ENCODE assay signal across 27 cellular contexts in the genomic region with DNA sequence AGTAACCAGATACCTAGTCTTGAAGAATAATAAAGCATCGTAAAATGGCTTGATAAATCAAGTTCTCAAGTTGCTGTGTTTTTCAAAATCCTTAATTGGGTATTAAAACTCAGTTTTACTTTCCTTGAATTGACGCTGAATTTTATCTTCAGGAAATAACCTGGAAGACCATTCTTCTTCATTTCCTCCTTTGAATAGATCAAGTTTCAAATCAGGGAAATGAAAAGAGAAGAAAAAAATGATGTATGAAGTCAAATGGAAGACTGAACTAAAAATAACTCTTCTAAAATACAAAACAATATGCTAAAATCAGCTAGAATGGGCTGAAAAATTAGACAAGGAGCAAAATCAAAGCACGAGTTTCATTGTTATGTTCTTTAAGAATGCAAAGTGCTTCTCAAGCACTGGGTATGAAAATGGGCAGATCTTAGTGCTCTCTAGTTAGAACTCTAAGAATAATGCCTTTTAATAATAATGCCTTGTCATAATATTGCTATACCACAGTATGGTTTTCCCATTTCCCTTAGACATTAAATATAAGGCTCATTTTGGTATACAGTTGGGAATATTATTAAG. TPM values are rescaled to one million over a fixed set of nuclear protein-coding genes. Genes with fewer than 3 reads are reported as not detected.
DNase-seq lines count a peak whose midpoint lies in the region; ATAC-seq, FAIRE-seq and TF ChIP-seq lines count a peak whose summit lies in the region.
"Had no signal": no experiment of that assay in that cellular context is flagged by ENCODE, and none has a peak within 500 bp of the region (broad histone marks: within the 10 kb centered on the region; RNA-seq: fewer than 3 reads in every experiment).

No MANE protein-coding gene starts in this region.

- peak in 1 of 4 donors; percentile 34 for ATAC-seq in heart left ventricle
- no peak for ATAC-seq in Right ventricle myocardium superior (ENCODE audit: poor library complexity)
- ATAC-seq: GM12878, HCT116, HepG2 had no signal

- no peak overlapping the region for H3K9ac ChIP-seq in Karpas-422 (ENCODE audit: low read length)
- peak overlapping the region; percentile 69 for H3K9ac ChIP-seq in endothelial cell of umbilical vein (replicated peaks; ENCODE audit: extremely low read depth, insufficient read depth, low read length)
- no peak overlapping the region for H3K9ac ChIP-seq in skeletal muscle tissue (ENCODE audit: low read depth in 1 of 3, low read length in 3 of 3)
- H3K9ac ChIP-seq: BLaER1 had no signal

- DNase-seq in heart left ventricle (no peak), Right ventricle myocardium superior (no peak), Karpas-422 (peak; percentile 56), endothelial cell of umbilical vein (ENCODE audit: low read depth, low spot score) (peak; percentile 88), T-helper 9 cell (no peak), HCEC 1CT (no peak), NCI-H1436 treated with DMSO at 0.1 percent for 48 hours (lab: John Stamatoyannopoulos, UW) (no peak)
- DNase-seq: 8988T; CD4-positive, CD25-positive, alpha-beta regulatory T cell; GOT3; Kasumi-1; NCI-H1105; NCI-H146; NCI-H1930; NCI-H2107; NCI-H446 treated with DMSO at 0.1 percent for 48 hours; NCI-H526; SIG-M5 had no signal

- H3K9me3 ChIP-seq in heart left ventricle (peaks cover 0 to 12% (median 0%) of the 10 kb centered on the region in 12 donors), Karpas-422 (ENCODE audit: low read length) (no peaks in the 10 kb centered on the region), endothelial cell of umbilical vein (replicated peaks; ENCODE audit: control insufficient read depth, insufficient read depth, low read length) (no peaks in the 10 kb centered on the region), skeletal muscle tissue (ENCODE audit: control insufficient read depth in 3 of 3, low read length in 3 of 3) (peaks cover 0 to 2% (median 0%) of the 10 kb centered on the region in 3 donors)
- H3K9me3 ChIP-seq: BLaER1 had no signal

- FAIRE-seq in endothelial cell of umbilical vein (lab: Jason Lieb, UNC), result peak; percentile 74
- FAIRE-seq: G401.6, GM12878, HepG2 had no signal

- BruUV-seq in endothelial cell of umbilical vein (replicated peaks; lab: Mats Ljungman, UMichigan), result no TSS peak

- H3K4me1 ChIP-seq in heart left ventricle (peaks cover 0 to 25% (median 0%) of the 10 kb centered on the region in 12 donors), Karpas-422 (ENCODE audit: low read length) (peaks cover 2% of the 10 kb centered on the region; the same call in 1 of the 2 replicates), endothelial cell of umbilical vein (ENCODE audit: control insufficient read depth, extremely low read depth, insufficient read depth, low read length) (peaks cover 40% of the 10 kb centered on the region), skeletal muscle tissue (ENCODE audit: control insufficient read depth in 3 of 3, insufficient read depth in 3 of 3, low read length in 3 of 3) (peaks cover 0 to 2% (median 0%) of the 10 kb centered on the region in 3 donors)
- H3K4me1 ChIP-seq: BLaER1 had no signal

- H3K9me2 ChIP-seq in Karpas-422 (replicated peaks; ENCODE audit: insufficient read depth, low read length), result no peaks in the 10 kb centered on the region

- intact Hi-C loops in heart left ventricle (cut with DNase I), result loop anchor here in 2 of 10 donors (2.0 to 10.0 kb wide), 4 partner anchors 53 to 104 kb away; partner anchors contain the start of gene CLEC14A (in 1 of the 2)
- intact Hi-C loops in Right ventricle myocardium superior (cut with DNase I), result no loop called here
- intact Hi-C loops in endothelial cell of umbilical vein (cut with micrococcal nuclease), result loop anchor here (1.0 to 5.0 kb wide), 6 partner anchors 20 to 682 kb away; partner anchors contain the start of gene CLEC14A

- H3K27ac ChIP-seq in heart left ventricle (peak overlapping the region; percentile 4 to 88 (median 71)), Karpas-422 (ENCODE audit: low read length) (no peak overlapping the region), endothelial cell of umbilical vein (ENCODE audit: insufficient read depth, low read depth, low read length) (peak overlapping the region; percentile 74), skeletal muscle tissue (ENCODE audit: low read depth, low read length) (peak overlapping the region; percentile 43)
- H3K27ac ChIP-seq: BLaER1, RWPE1, SK-N-MC had no signal

- H3K4me3 ChIP-seq in heart left ventricle (peak overlapping the region in 1 of 12 donors; percentile 10), Karpas-422 (ENCODE audit: low read length) (no peak overlapping the region), endothelial cell of umbilical vein (replicated peaks in 1 of 3; ENCODE audit: insufficient read depth in 1 of 3, low read depth in 1 of 3, low read length in 3 of 3) (peak overlapping the region in 1 of 3 experiments; percentile 23), skeletal muscle tissue (ENCODE audit: low read length in 3 of 3) (no peak overlapping the region)
- H3K4me3 ChIP-seq: BLaER1, GM12878, SK-N-MC had no signal

- H3K27me3 ChIP-seq in heart left ventricle, result no peaks in the 10 kb centered on the region
- no peaks in the 10 kb centered on the region for H3K27me3 ChIP-seq in Karpas-422 (ENCODE audit: low read length)
- no peaks in the 10 kb centered on the region for H3K27me3 ChIP-seq in endothelial cell of umbilical vein (ENCODE audit: control insufficient read depth in 2 of 2, insufficient read depth in 2 of 2, low read length in 2 of 2)
- H3K27me3 ChIP-seq in skeletal muscle tissue (ENCODE audit: control insufficient read depth in 3 of 3, insufficient read depth in 3 of 3, low read length in 3 of 3), result no peaks in the 10 kb centered on the region
- H3K27me3 ChIP-seq: BLaER1 had no signal

- H4K20me1 ChIP-seq in Karpas-422 (ENCODE audit: insufficient read depth, low read depth, low read length) (no peaks in the 10 kb centered on the region), endothelial cell of umbilical vein (replicated peaks; ENCODE audit: control insufficient read depth, extremely low read depth, insufficient read depth, low read length) (no peaks in the 10 kb centered on the region)
- H4K20me1 ChIP-seq: BLaER1 had no signal

- 35 to 40% (median 37%) methylated on average over 3 of the region's 3 CpGs for WGBS in heart left ventricle, 4 donors

- H3K79me2 ChIP-seq in Karpas-422 (ENCODE audit: low read length) (no peaks in the 10 kb centered on the region), endothelial cell of umbilical vein (ENCODE audit: control insufficient read depth, insufficient read depth, low read length) (no peaks in the 10 kb centered on the region)

- H2AFZ ChIP-seq in Karpas-422 (ENCODE audit: low read length) (no peak overlapping the region), endothelial cell of umbilical vein (ENCODE audit: low read depth, low read length) (peak overlapping the region; percentile 70)

- CTCF ChIA-PET in endothelial cell of umbilical vein (lab: Charles Lee), result interaction anchor here (0.6 to 1.3 kb wide), 3 partner anchors 19 to 120 kb away, joined by 3 read pairs; no protein-coding TSS in a partner anchor

- TF ChIP-seq CTCF in heart left ventricle (IDR thresholded peaks at IDR 0.05) (no peak), endothelial cell of umbilical vein (IDR thresholded peaks at IDR 0.05; ENCODE audit: extremely low read depth in 1 of 2, insufficient read depth in 1 of 2, low read depth in 1 of 2, low read length in 2 of 2) (no peak)

- H3K36me3 ChIP-seq in heart left ventricle (no peaks in the 10 kb centered on the region), Karpas-422 (ENCODE audit: insufficient read depth, low read length) (no peaks in the 10 kb centered on the region), endothelial cell of umbilical vein (ENCODE audit: control insufficient read depth in 2 of 2, extremely low read depth in 1 of 2, insufficient read depth in 2 of 2, low read length in 2 of 2) (no peaks in the 10 kb centered on the region), skeletal muscle tissue (ENCODE audit: control insufficient read depth in 3 of 3, insufficient read depth in 3 of 3, low read length in 3 of 3) (no peaks in the 10 kb centered on the region)
- H3K36me3 ChIP-seq: BLaER1 had no signal

- POLR2A ChIA-PET in endothelial cell of umbilical vein (lab: Charles Lee), result interaction anchor here (1.9 to 2.4 kb wide), 2 partner anchors 21 to 55 kb away, joined by 5 to 10 read pairs; partner anchors contain the start of gene CLEC14A

- TF ChIP-seq POLR2A in heart left ventricle (IDR thresholded peaks at IDR 0.05) (no peak), endothelial cell of umbilical vein (IDR thresholded peaks at IDR 0.05; ENCODE audit: low read depth, low read length) (no peak)

- dilution Hi-C loops in endothelial cell of umbilical vein (cut with MboI; ENCODE audit: extremely low pct_ligation_motif_present, low sequenced_read_pairs), result no loop called here

- H3K4me2 ChIP-seq in Karpas-422 (ENCODE audit: low read depth, low read length, poor library complexity, severe bottlenecking) (no peak overlapping the region), endothelial cell of umbilical vein (ENCODE audit: insufficient read depth, low read length) (peak overlapping the region; percentile 90)
- H3K4me2 ChIP-seq: BLaER1 had no signal

- H3K9me1 ChIP-seq in endothelial cell of umbilical vein (replicated peaks; ENCODE audit: control insufficient read depth, extremely low read depth, insufficient read depth, low read length), result no peaks in the 10 kb centered on the region

TF ChIP-seq in endothelial cell of umbilical vein, 7 proteins besides CTCF, POLR2A, EP300 and RAD21 (continues in another document):
- TF ChIP-seq EZH2 (IDR thresholded peaks at IDR 0.05; ENCODE audit: borderline replicate concordance, low read depth, low read length, severe bottlenecking) (no peak), MYC (IDR thresholded peaks at IDR 0.05; ENCODE audit: low read depth, low read length) (no peak), GATA2 (IDR thresholded peaks at IDR 0.05; ENCODE audit: insufficient read depth, insufficient read length, low read depth, low read length) (no peak), JUN (IDR thresholded peaks at IDR 0.05; ENCODE audit: borderline replicate concordance, insufficient read depth, insufficient read length, low read depth) (peak; percentile 22), POLR2AphosphoS5 (IDR thresholded peaks at IDR 0.05; ENCODE audit: insufficient read depth, low read depth, low read length) (no peak)

RNA-seq across cellular contexts. Expression of gene CLEC14A, which starts 54.6 kb away (rescaled TPM):
- 10 to 100 TPM; 23.6 to 59.9 (median 31.3) TPM for total RNA-seq in heart left ventricle
- 10 to 100 TPM; 20.6 to 61.7 TPM for polyA plus RNA-seq in heart left ventricle
- 28.8 TPM for total RNA-seq in Right ventricle myocardium superior
- not detected in 2 replicates for total RNA-seq in Karpas-422 (2014; rRNA removed; shearing (Covaris generic); ENCODE audit: low replicate concordance)
- total RNA-seq in endothelial cell of umbilical vein, result 396 and 414 TPM in 2 replicates
- polyA plus RNA-seq in endothelial cell of umbilical vein, result 562 and 569 TPM in 2 replicates
- polyA plus RNA-seq in endothelial cell of umbilical vein (2011; cell fraction: cytosol; rRNA removed), result 388 and 440 TPM in 2 replicates
- polyA plus RNA-seq in endothelial cell of umbilical vein (2011; cell fraction: nucleus; rRNA removed), result 252 and 257 TPM in 2 replicates
- 248 and 278 TPM in 2 replicates for polyA plus RNA-seq in endothelial cell of umbilical vein (2012)
- 365 TPM in 2 replicates for polyA minus RNA-seq in endothelial cell of umbilical vein
- not detected for polyA minus RNA-seq in endothelial cell of umbilical vein (2011; cell fraction: cytosol; rRNA and poly(A)+ RNA removed)
- 235 and 299 TPM in 2 replicates for polyA minus RNA-seq in endothelial cell of umbilical vein (2011; cell fraction: nucleus; rRNA and poly(A)+ RNA removed)
- total RNA-seq in skeletal muscle tissue, result 25.1 TPM
- total RNA-seq: CD4-positive, CD25-positive, alpha-beta regulatory T cell; GM12878; HepG2; HT-29 had no signal
- polyA plus RNA-seq: CD4-positive, CD25-positive, alpha-beta regulatory T cell; GM12878; HepG2 had no signal

Comparison
In these comparisons a context has a peak if more than half of its experiments do, and no peak if none do; other contexts are left out.
1. DNase-seq: peak in Karpas-422 (single experiment) and endothelial cell of umbilical vein (single experiment); none in heart left ventricle (0 of 5), Right ventricle myocardium superior (single experiment), T-helper 9 cell (single experiment), HCEC 1CT (single experiment) and NCI-H1436 treated with DMSO at 0.1 percent for 48 hours (single experiment).
2. RNA of gene CLEC14A, which starts 54.6 kb away (total RNA-seq): 396 to 414 TPM in endothelial cell of umbilical vein, 23.6 to 59.9 TPM in heart left ventricle, 28.8 TPM in Right ventricle myocardium superior (single experiment) and 25.1 TPM in skeletal muscle tissue (single experiment); not detected in Karpas-422; every median in the first group is over 10 times any median in the second.